In the genomic region with DNA sequence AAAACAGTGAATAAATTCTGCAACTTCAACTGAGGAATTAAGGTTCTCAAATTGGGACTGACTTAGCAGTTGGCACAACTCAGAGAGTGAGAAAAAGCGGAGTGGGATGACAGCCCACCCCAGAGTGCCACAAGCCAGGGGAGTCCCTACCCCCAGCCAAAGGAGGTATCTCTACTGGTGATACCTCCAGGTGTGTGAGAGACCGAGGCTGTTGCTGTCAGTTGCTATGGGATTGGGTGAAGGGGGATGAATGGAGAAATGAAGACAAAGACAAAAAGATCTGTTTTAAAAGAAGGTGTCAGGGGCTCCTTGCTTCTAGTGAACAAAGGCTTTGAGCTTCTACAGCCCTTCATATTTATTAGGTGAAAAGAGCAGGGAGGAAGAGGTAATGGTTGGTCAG, we compare ENCODE assay signal across 17 cellular contexts.
DNase-seq lines count a peak whose midpoint lies in the region; ATAC-seq, FAIRE-seq and TF ChIP-seq lines count a peak whose summit lies in the region.
"Had no signal": no experiment of that assay in that cellular context is flagged by ENCODE, and none has a peak within 500 bp of the region (broad histone marks: within the 10 kb centered on the region; RNA-seq: fewer than 3 reads in every experiment).

No MANE protein-coding gene starts in this region.

- no peaks in the 10 kb centered on the region for H3K27me3 Mint-ChIP-seq in neural crest cell (ENCODE audit: low read depth)
- H3K27me3 Mint-ChIP-seq in activated CD4-positive, alpha-beta T cell treated with anti-CD3 and anti-CD28 coated beads for 36 hours: no peaks in the 10 kb centered on the region
- H3K27me3 Mint-ChIP-seq: CD4-positive, alpha-beta memory T cell had no signal

- DNase-seq in kidney (no peak), neural crest cell (ENCODE audit: low read depth, low spot score) (no peak), COR-L47 (lab: John Stamatoyannopoulos, UW) (no peak), hippocampal formation (lab: John Stamatoyannopoulos, UW) (no peak), Right ventricle myocardium inferior (ENCODE audit: missing footprints) (no peak)
- no peak for DNase-seq in activated CD4-positive, alpha-beta T cell treated with anti-CD3 and anti-CD28 coated beads for 36 hours
- DNase-seq: BE2C; CD4-positive, alpha-beta memory T cell; GF-D8; GM23248 had no signal

- H3K4me3 Mint-ChIP-seq in neural crest cell: no peak overlapping the region
- H3K4me3 Mint-ChIP-seq in activated CD4-positive, alpha-beta T cell treated with anti-CD3 and anti-CD28 coated beads for 36 hours: no peak overlapping the region
- H3K4me3 Mint-ChIP-seq: CD4-positive, alpha-beta memory T cell had no signal

- no peaks in the 10 kb centered on the region for H3K4me1 Mint-ChIP-seq in neural crest cell
- no peaks in the 10 kb centered on the region for H3K4me1 Mint-ChIP-seq in activated CD4-positive, alpha-beta T cell treated with anti-CD3 and anti-CD28 coated beads for 36 hours
- H3K4me1 Mint-ChIP-seq: CD4-positive, alpha-beta memory T cell had no signal

- no peaks in the 10 kb centered on the region for H3K36me3 Mint-ChIP-seq in neural crest cell (ENCODE audit: low read depth)
- no peaks in the 10 kb centered on the region for H3K36me3 Mint-ChIP-seq in activated CD4-positive, alpha-beta T cell treated with anti-CD3 and anti-CD28 coated beads for 36 hours (ENCODE audit: low read depth)
- H3K36me3 Mint-ChIP-seq: CD4-positive, alpha-beta memory T cell had no signal

- peak overlapping the region; percentile 19 for H3K27ac Mint-ChIP-seq in neural crest cell (ENCODE audit: unreplicated experiment)
- no peak overlapping the region for H3K27ac Mint-ChIP-seq in activated CD4-positive, alpha-beta T cell treated with anti-CD3 and anti-CD28 coated beads for 36 hours
- H3K27ac Mint-ChIP-seq: CD4-positive, alpha-beta memory T cell had no signal

- no peaks in the 10 kb centered on the region for H3K9me3 ChIP-seq in kidney (ENCODE audit: control insufficient read depth in 1 of 2, low read length in 2 of 2)
- H3K9me3 ChIP-seq: BE2C had no signal

- TF ChIP-seq CTCF in 22Rv1 (IDR thresholded peaks at IDR 0.05): no peak
- no peak for TF ChIP-seq CTCF in VCaP (conservative IDR thresholded peaks at IDR 0.05)
- no peak for TF ChIP-seq CTCF in kidney (IDR thresholded peaks at IDR 0.05; ENCODE audit: borderline replicate concordance, extremely low read depth, insufficient read depth)
- no peak for TF ChIP-seq CTCF in neural crest cell (conservative IDR thresholded peaks at IDR 0.05)

- CTCF ChIA-PET in activated CD4-positive, alpha-beta T cell treated with anti-CD3 and anti-CD28 coated beads for 36 hours (lab: Charles Lee): interaction anchor here (1.3 kb wide), 1 partner anchor 9 kb away, joined by 4 read pairs; no protein-coding TSS in a partner anchor

- peaks cover 5% of the 10 kb centered on the region in 2 donors for H3K4me1 ChIP-seq in kidney (ENCODE audit: control insufficient read depth in 1 of 2, insufficient read depth in 1 of 2, low read depth in 1 of 2, low read length in 2 of 2)
- H3K4me1 ChIP-seq: BE2C had no signal

- H3K27ac ChIP-seq in 22Rv1 (peak overlapping the region; percentile 81), VCaP (peak overlapping the region; percentile 79), kidney (ENCODE audit: low read depth in 2 of 2, low read length in 2 of 2) (peak overlapping the region; percentile 36 to 41)
- H3K27ac ChIP-seq: C4-2B, GM23248, HL-60 had no signal

- FAIRE-seq in kidney (lab: Jason Lieb, UNC): no peak
- FAIRE-seq: GM18507, H54 had no signal

- POLR2A ChIA-PET in activated CD4-positive, alpha-beta T cell treated with anti-CD3 and anti-CD28 coated beads for 36 hours (lab: Charles Lee): no interaction called here

- no peak overlapping the region for H3K9ac ChIP-seq in kidney (ENCODE audit: low read length in 2 of 2)
- H3K9ac ChIP-seq: GM23248 had no signal

- H3K4me3 ChIP-seq in kidney (ENCODE audit: low read length in 2 of 2): no peak overlapping the region
- H3K4me3 ChIP-seq: GM23248 had no signal

- H3K36me3 ChIP-seq in kidney (ENCODE audit: control insufficient read depth in 1 of 2, insufficient read depth in 2 of 2, low read length in 2 of 2): no peaks in the 10 kb centered on the region
- H3K36me3 ChIP-seq: BE2C had no signal

- intact Hi-C loops in kidney (cut with DNase I) (no loop called here), Right ventricle myocardium inferior (cut with DNase I) (no loop called here)
- intact Hi-C loops in activated CD4-positive, alpha-beta T cell treated with anti-CD3 and anti-CD28 coated beads for 36 hours (cut with DNase I, micrococcal nuclease): no loop called here

- no peak for ATAC-seq in activated CD4-positive, alpha-beta T cell treated with anti-CD3 and anti-CD28 coated beads for 36 hours
- no peak for ATAC-seq in Right ventricle myocardium inferior
- ATAC-seq: HCT116 had no signal

- H3K9me3 Mint-ChIP-seq in neural crest cell: peaks cover 3% of the 10 kb centered on the region
- H3K9me3 Mint-ChIP-seq in activated CD4-positive, alpha-beta T cell treated with anti-CD3 and anti-CD28 coated beads for 36 hours (ENCODE audit: low read depth): peaks cover 5% of the 10 kb centered on the region
